ENCODE assay signal across 1 cellular context in genomic region chr6:39823187-39823815, GRCh38.
TF ChIP-seq lines count a peak whose summit lies in the region.

No MANE protein-coding gene starts in this region.

TF ChIP-seq in WTC11, 78 proteins besides CTCF, POLR2A, EP300 and RAD21 (continued from another document):
- TF ChIP-seq ZNF532 (CRISPR knock-in tag; IDR thresholded peaks at IDR 0.05; ENCODE audit: borderline replicate concordance), result no peak
- no peak for TF ChIP-seq ZNF512 (CRISPR knock-in tag; IDR thresholded peaks at IDR 0.05; ENCODE audit: borderline replicate concordance)
- TF ChIP-seq TEAD4 (CRISPR knock-in tag; IDR thresholded peaks at IDR 0.05), result no peak
- TF ChIP-seq TP53 (CRISPR knock-in tag; IDR thresholded peaks at IDR 0.05), result no peak
- TF ChIP-seq ZBTB43 (CRISPR knock-in tag; IDR thresholded peaks at IDR 0.05), result no peak
- no peak for TF ChIP-seq AR (CRISPR knock-in tag; IDR thresholded peaks at IDR 0.05)
- no peak for TF ChIP-seq ETV6 (CRISPR knock-in tag; IDR thresholded peaks at IDR 0.05)
